ENCODE assay signal across 13 cellular contexts in genomic region chr13:77828815-77829214, GRCh38.
DNase-seq lines count a peak whose midpoint lies in the region; TF ChIP-seq lines count a peak whose summit lies in the region.
"Had no signal": no experiment of that assay in that cellular context is flagged by ENCODE, and none has a peak within 500 bp of the region (broad histone marks: within the 10 kb centered on the region; RNA-seq: fewer than 3 reads in every experiment).

No MANE protein-coding gene starts in this region.

- in situ Hi-C loops in GM23248 (cut with MboI) = no loop called here

- intact Hi-C loops in breast epithelium (cut with DNase I; ENCODE audit: low total_unique reads) (no loop called here), thyroid gland (cut with DNase I) (no loop called here)

- H3K36me3 ChIP-seq in GM23248 (ENCODE audit: low read depth) (no peaks in the 10 kb centered on the region), neural cell (ENCODE audit: insufficient read depth, low read length) (no peaks in the 10 kb centered on the region), smooth muscle cell (ENCODE audit: low read depth) (no peaks in the 10 kb centered on the region), breast epithelium (no peaks in the 10 kb centered on the region), thyroid gland (no peaks in the 10 kb centered on the region), Peyer's patch (no peaks in the 10 kb centered on the region)

- H4K20me1 ChIP-seq in GM23248 (ENCODE audit: insufficient read depth) = no peaks in the 10 kb centered on the region
- no peaks in the 10 kb centered on the region for H4K20me1 ChIP-seq in neural cell (ENCODE audit: insufficient read depth)
- H4K20me1 ChIP-seq in smooth muscle cell (ENCODE audit: low read depth) = no peaks in the 10 kb centered on the region

- no peak overlapping the region for H3K4me2 ChIP-seq in GM23248 (ENCODE audit: unreplicated experiment)
- H3K4me2 ChIP-seq in neural cell (ENCODE audit: low read length) = no peak overlapping the region
- no peak overlapping the region for H3K4me2 ChIP-seq in smooth muscle cell
- H3K4me2 ChIP-seq: A549 had no signal

- no peak for TF ChIP-seq RAD21 in neural cell (conservative IDR thresholded peaks at IDR 0.05)

- TF ChIP-seq EP300 in neural cell (conservative IDR thresholded peaks at IDR 0.05; ENCODE audit: poor library complexity, severe bottlenecking) = peak; percentile 66

- H3K27me3 ChIP-seq in GM23248 (replicated peaks; ENCODE audit: insufficient read depth) (0 out of 2 replicates have a peak, but pooled peaks cover 6% of the 10 kb centered on the region), neural cell (ENCODE audit: insufficient read depth, low read depth, low read length) (no peaks in the 10 kb centered on the region), smooth muscle cell (ENCODE audit: low read depth) (no peaks in the 10 kb centered on the region), breast epithelium (no peaks in the 10 kb centered on the region), thyroid gland (no peaks in the 10 kb centered on the region), Peyer's patch (no peaks in the 10 kb centered on the region)

- H3K9me3 ChIP-seq in GM23248 (ENCODE audit: low read depth) (no peaks in the 10 kb centered on the region), neural cell (ENCODE audit: low read length) (no peaks in the 10 kb centered on the region), smooth muscle cell (replicated peaks; ENCODE audit: low read depth) (no peaks in the 10 kb centered on the region), breast epithelium (no peaks in the 10 kb centered on the region), thyroid gland (no peaks in the 10 kb centered on the region), Peyer's patch (no peaks in the 10 kb centered on the region)
- H3K9me3 ChIP-seq: A549 had no signal

- H3F3A ChIP-seq in GM23248 (ENCODE audit: insufficient read depth) = no peaks in the 10 kb centered on the region
- H3F3A ChIP-seq in neural cell (ENCODE audit: insufficient read depth, low read length, poor library complexity, severe bottlenecking) = no peaks in the 10 kb centered on the region
- no peaks in the 10 kb centered on the region for H3F3A ChIP-seq in smooth muscle cell (ENCODE audit: low read depth)

- no peak for TF ChIP-seq CTCF in neural cell (IDR thresholded peaks at IDR 0.05; ENCODE audit: poor library complexity, severe bottlenecking)
- no peak for TF ChIP-seq CTCF in smooth muscle cell (IDR thresholded peaks at IDR 0.05; ENCODE audit: borderline replicate concordance, insufficient read depth, poor library complexity, severe bottlenecking)
- TF ChIP-seq CTCF in breast epithelium (IDR thresholded peaks at IDR 0.05) = no peak
- TF ChIP-seq CTCF in thyroid gland (IDR thresholded peaks at IDR 0.05) = no peak
- TF ChIP-seq CTCF in Peyer's patch (IDR thresholded peaks at IDR 0.05) = no peak

- TF ChIP-seq POLR2A in breast epithelium (IDR thresholded peaks at IDR 0.05) (no peak), thyroid gland (IDR thresholded peaks at IDR 0.05) (no peak), Peyer's patch (IDR thresholded peaks at IDR 0.05) (no peak)

- DNase-seq in GM23248 (no peak), NCI-H1048 (lab: John Stamatoyannopoulos, UW) (peak; percentile 11), smooth muscle cell (lab: John Stamatoyannopoulos, UW; ENCODE audit: unreplicated experiment) (no peak), breast epithelium (ENCODE audit: low spot score in 2 of 2) (no peak), thyroid gland (no peak), Peyer's patch (no peak)
- DNase-seq: CD8-positive, alpha-beta T cell; COR-L47; DMS153; DMS79 treated with DMSO at 0.1 percent for 48 hours; EL had no signal

- H3K27ac ChIP-seq in GM23248 = no peak overlapping the region
- H3K27ac ChIP-seq in neural cell (ENCODE audit: low read length) = no peak overlapping the region
- H3K27ac ChIP-seq in smooth muscle cell (ENCODE audit: low read depth) = no peak overlapping the region
- H3K27ac ChIP-seq in breast epithelium = no peak overlapping the region
- no peak overlapping the region for H3K27ac ChIP-seq in thyroid gland
- no peak overlapping the region for H3K27ac ChIP-seq in Peyer's patch
- H3K27ac ChIP-seq: A549 had no signal

- H3K4me3 ChIP-seq in GM23248 (no peak overlapping the region), neural cell (ENCODE audit: low read length) (no peak overlapping the region), smooth muscle cell (no peak overlapping the region), breast epithelium (no peak overlapping the region), thyroid gland (replicated peaks in 1 of 3) (no peak overlapping the region), Peyer's patch (no peak overlapping the region)
- H3K4me3 ChIP-seq: A549 had no signal

- no peaks in the 10 kb centered on the region for H3K79me2 ChIP-seq in GM23248 (ENCODE audit: insufficient read depth)
- H3K79me2 ChIP-seq in neural cell (replicated peaks; ENCODE audit: insufficient read depth, low read length) = no peaks in the 10 kb centered on the region
- H3K79me2 ChIP-seq in smooth muscle cell (ENCODE audit: low read depth) = no peaks in the 10 kb centered on the region

- WGBS in GM23248 (ENCODE audit: low coverage in 1 of 2, low lambda C conversion rate in 2 of 2, missing lambda C conversion rate in 2 of 2), 2 experiments = 0 to 5% methylated on average over 1 of the region's 1 CpG
- 45% methylated on average over 1 of the region's 1 CpG for WGBS in smooth muscle cell (ENCODE audit: low lambda C conversion rate)
- 40 to 64% methylated on average over 1 of the region's 1 CpG for WGBS in thyroid gland, 2 donors

- no peak overlapping the region for H3K9ac ChIP-seq in GM23248
- no peak overlapping the region for H3K9ac ChIP-seq in neural cell (ENCODE audit: low read length)
- no peak overlapping the region for H3K9ac ChIP-seq in smooth muscle cell (ENCODE audit: low read depth)

- H2AFZ ChIP-seq in GM23248 (0 out of 2 replicates have a peak overlapping the region, but pooled peaks have one; percentile 26), neural cell (ENCODE audit: low read depth, low read length) (no peak overlapping the region), smooth muscle cell (ENCODE audit: low read depth) (peak overlapping the region; percentile 35)

- H3K9me2 ChIP-seq in GM23248 (ENCODE audit: insufficient read depth) (no peaks in the 10 kb centered on the region), neural cell (ENCODE audit: insufficient read depth, low read length) (no peaks in the 10 kb centered on the region)

- H3K4me1 ChIP-seq in GM23248 (ENCODE audit: insufficient read depth) = 0 out of 2 replicates have a peak, but pooled peaks cover 4% of the 10 kb centered on the region
- peaks cover 27% of the 10 kb centered on the region for H3K4me1 ChIP-seq in smooth muscle cell (ENCODE audit: low read depth)
- no peaks in the 10 kb centered on the region for H3K4me1 ChIP-seq in breast epithelium
- H3K4me1 ChIP-seq in thyroid gland = peaks cover 7 to 8% of the 10 kb centered on the region in 2 donors
- H3K4me1 ChIP-seq in Peyer's patch = peaks cover 0 to 2% (median 0%) of the 10 kb centered on the region in 4 donors
- H3K4me1 ChIP-seq: A549 had no signal

TF ChIP-seq in neural cell, 6 proteins besides CTCF, POLR2A, EP300 and RAD21:
- TF ChIP-seq SMC3 (conservative IDR thresholded peaks at IDR 0.05; ENCODE audit: poor library complexity) (no peak), MXI1 (conservative IDR thresholded peaks at IDR 0.05; ENCODE audit: poor library complexity, severe bottlenecking) (no peak), POLR2AphosphoS5 (IDR thresholded peaks at IDR 0.05) (peak; percentile 81), REST (IDR thresholded peaks at IDR 0.05; ENCODE audit: borderline replicate concordance) (no peak), EZH2 (IDR thresholded peaks at IDR 0.05; ENCODE audit: borderline replicate concordance, insufficient read depth, low read length, poor library complexity, severe bottlenecking) (no peak), TAF1 (IDR thresholded peaks at IDR 0.05; ENCODE audit: low read depth) (no peak)
